10 cellular contexts compared by ENCODE assay signal in genomic region chr11:34565417-34566208, GRCh38. TPM values are rescaled to one million over a fixed set of nuclear protein-coding genes. Genes with fewer than 3 reads are reported as not detected.
DNase-seq lines count a peak whose midpoint lies in the region; ATAC-seq and TF ChIP-seq lines count a peak whose summit lies in the region.
"Had no signal": no experiment of that assay in that cellular context is flagged by ENCODE, and none has a peak within 500 bp of the region (broad histone marks: within the 10 kb centered on the region; RNA-seq: fewer than 3 reads in every experiment).

No MANE protein-coding gene starts in this region.

- no peak overlapping the region for H3K27ac Mint-ChIP-seq in activated naive CD4-positive, alpha-beta T cell treated with anti-CD3 and anti-CD28 coated beads, Interleukin-2, amount 50 U/mL, for 72 hours
- H3K27ac Mint-ChIP-seq in endodermal cell: no peak overlapping the region

- no peak overlapping the region for H3K4me3 ChIP-seq in endodermal cell (ENCODE audit: low read length)
- no peak overlapping the region for H3K4me3 ChIP-seq in upper lobe of right lung
- H3K4me3 ChIP-seq in esophagus squamous epithelium: no peak overlapping the region

- intact Hi-C loops in upper lobe of right lung (cut with DNase I): no loop called here
- intact Hi-C loops in esophagus squamous epithelium (cut with DNase I): no loop called here

- ATAC-seq in activated naive CD4-positive, alpha-beta T cell treated with anti-CD3 and anti-CD28 coated beads, Interleukin-2, amount 50 U/mL, for 72 hours: peak; percentile 31 to 37
- peak; percentile 48 for ATAC-seq in upper lobe of right lung

- no peaks in the 10 kb centered on the region for H3K9me3 Mint-ChIP-seq in activated naive CD4-positive, alpha-beta T cell treated with anti-CD3 and anti-CD28 coated beads, Interleukin-2, amount 50 U/mL, for 72 hours
- H3K9me3 Mint-ChIP-seq in endodermal cell: no peaks in the 10 kb centered on the region

- H3K4me1 ChIP-seq in endodermal cell (ENCODE audit: control insufficient read depth, insufficient read depth, low read length) (peaks cover 20% of the 10 kb centered on the region), upper lobe of right lung (no peaks in the 10 kb centered on the region), esophagus squamous epithelium (peaks cover 0 to 14% (median 0%) of the 10 kb centered on the region in 3 donors)

- H3K36me3 Mint-ChIP-seq in activated naive CD4-positive, alpha-beta T cell treated with anti-CD3 and anti-CD28 coated beads, Interleukin-2, amount 50 U/mL, for 72 hours: no peaks in the 10 kb centered on the region
- no peaks in the 10 kb centered on the region for H3K36me3 Mint-ChIP-seq in endodermal cell (ENCODE audit: low read depth)

- no peaks in the 10 kb centered on the region for H3K9me3 ChIP-seq in endodermal cell (ENCODE audit: control insufficient read depth, low read length)
- no peaks in the 10 kb centered on the region for H3K9me3 ChIP-seq in upper lobe of right lung
- no peaks in the 10 kb centered on the region for H3K9me3 ChIP-seq in esophagus squamous epithelium

- no peak overlapping the region for H3K4me3 Mint-ChIP-seq in endodermal cell

- peak in 1 of 2 donors; percentile 30 for DNase-seq in activated naive CD4-positive, alpha-beta T cell treated with anti-CD3 and anti-CD28 coated beads, Interleukin-2, amount 50 U/mL, for 72 hours (ENCODE audit: low spot score in 2 of 2)
- no peak for DNase-seq in activated naive CD4-positive, alpha-beta T cell treated with Interleukin-2 at 50 U/mL for 16 hours
- DNase-seq in NCI-H774 (lab: John Stamatoyannopoulos, UW): peak; percentile 11
- DNase-seq in endodermal cell: peak; percentile 77
- no peak for DNase-seq in upper lobe of right lung
- no peak for DNase-seq in activated CD4-positive, CD25-positive, alpha-beta regulatory T cell treated with anti-CD3 and anti-CD28 coated beads, Interleukin-2, amount 50 U/mL, for 72 hours
- DNase-seq in NCI-H345 (lab: John Stamatoyannopoulos, UW): no peak
- DNase-seq in esophagus squamous epithelium (lab: John Stamatoyannopoulos, UW): no peak
- DNase-seq: activated CD8-positive, alpha-beta memory T cell treated with anti-CD3 and anti-CD28 coated beads for 24 hours had no signal

- H3K4me1 Mint-ChIP-seq in endodermal cell: peaks cover 25% of the 10 kb centered on the region

- H3K9ac ChIP-seq in endodermal cell (ENCODE audit: extremely low read depth, low read length, poor library complexity, severe bottlenecking): no peak overlapping the region

- TF ChIP-seq CTCF in endodermal cell (conservative IDR thresholded peaks at IDR 0.05) (peak; percentile 86), upper lobe of right lung (IDR thresholded peaks at IDR 0.05) (peak; percentile 26), esophagus squamous epithelium (IDR thresholded peaks at IDR 0.05) (peak in 2 of 6 experiments; percentile 33 to 52)

- H3K27me3 ChIP-seq in endodermal cell (ENCODE audit: control insufficient read depth, insufficient read depth, low read length, poor library complexity, severe bottlenecking) (no peaks in the 10 kb centered on the region), upper lobe of right lung (no peaks in the 10 kb centered on the region), esophagus squamous epithelium (peaks cover 0 to 28% (median 0%) of the 10 kb centered on the region in 4 donors)

- H3K27ac ChIP-seq in endodermal cell (ENCODE audit: low read depth, low read length): no peak overlapping the region
- H3K27ac ChIP-seq in upper lobe of right lung: no peak overlapping the region
- no peak overlapping the region for H3K27ac ChIP-seq in esophagus squamous epithelium

- H3K27me3 Mint-ChIP-seq in endodermal cell (ENCODE audit: insufficient read depth): peaks cover 13% of the 10 kb centered on the region

- no peaks in the 10 kb centered on the region for H3K36me3 ChIP-seq in endodermal cell (ENCODE audit: control insufficient read depth, insufficient read depth, low read length)
- H3K36me3 ChIP-seq in upper lobe of right lung: no peaks in the 10 kb centered on the region
- H3K36me3 ChIP-seq in esophagus squamous epithelium: no peaks in the 10 kb centered on the region

- 96% methylated on average over 2 of the region's 2 CpGs; no CpG with 5 or more reads in 1 of the 2 experiments for WGBS in endodermal cell (ENCODE audit: insufficient coverage in 1 of 2, insufficient read length in 1 of 2), 2 experiments
- 65 to 83% methylated on average over 2 of the region's 2 CpGs for WGBS in esophagus squamous epithelium, 2 donors

- no peak for TF ChIP-seq POLR2A in esophagus squamous epithelium (IDR thresholded peaks at IDR 0.05)

RNA-seq across cellular contexts. Expression of gene ELF5, which starts 52.0 kb away (rescaled TPM):
- total RNA-seq in activated naive CD4-positive, alpha-beta T cell treated with anti-CD3 and anti-CD28 coated beads, Interleukin-2, amount 50 U/mL, for 72 hours: not detected
- total RNA-seq in endodermal cell: not detected
- not detected for polyA plus RNA-seq in endodermal cell (2013, experiment 1 of 2)
- not detected for polyA plus RNA-seq in endodermal cell (2013, experiment 2 of 2)
- 10.7 TPM for total RNA-seq in upper lobe of right lung
- total RNA-seq in esophagus squamous epithelium: 1 to 10 TPM in 1 of 4 donors, under 1 TPM in 3; 0.11 to 1.8 (median 0.32) TPM
- total RNA-seq: glomerular endothelial cell had no signal

RNA-seq across cellular contexts. Expression of gene EHF, which starts 55.3 kb away (rescaled TPM):
- not detected for total RNA-seq in activated naive CD4-positive, alpha-beta T cell treated with anti-CD3 and anti-CD28 coated beads, Interleukin-2, amount 50 U/mL, for 72 hours
- total RNA-seq in endodermal cell (under 1 TPM in 1 of 2 donors, not detected in 1; 0.22 TPM), upper lobe of right lung (36.4 TPM), esophagus squamous epithelium (100 to 1,000 TPM; 265 to 388 (median 325) TPM)
- polyA plus RNA-seq in endodermal cell (2013, experiment 1 of 2): not detected
- polyA plus RNA-seq in endodermal cell (2013, experiment 2 of 2): not detected
- total RNA-seq: glomerular endothelial cell had no signal

Comparison
In these comparisons a context has a peak if more than half of its experiments do, and no peak if none do; other contexts are left out.
1. DNase-seq: peak in NCI-H774 (single experiment) and endodermal cell (single experiment); none in activated naive CD4-positive, alpha-beta T cell treated with Interleukin-2 at 50 U/mL for 16 hours (single experiment), upper lobe of right lung (single experiment), activated CD4-positive, CD25-positive, alpha-beta regulatory T cell treated with anti-CD3 and anti-CD28 coated beads, Interleukin-2, amount 50 U/mL, for 72 hours (single experiment), NCI-H345 (single experiment) and esophagus squamous epithelium (single experiment).
2. RNA of gene EHF, which starts 55.3 kb away (total RNA-seq): 265 to 388 TPM in esophagus squamous epithelium and 36.4 TPM in upper lobe of right lung (single experiment); 0.22 TPM in endodermal cell and not detected in activated naive CD4-positive, alpha-beta T cell treated with anti-CD3 and anti-CD28 coated beads, Interleukin-2, amount 50 U/mL, for 72 hours; every median in the first group is over 10 times any median in the second.